16 cellular contexts compared by ENCODE assay signal in genomic region chr22:32676196-32676595, GRCh38.
"Had no signal": no experiment of that assay in that cellular context is flagged by ENCODE, and none has a peak within 500 bp of the region (broad histone marks: within the 10 kb centered on the region; RNA-seq: fewer than 3 reads in every experiment).

No MANE protein-coding gene starts in this region.

- H3K36me3 ChIP-seq: breast epithelium, lower lobe of right lung, neural progenitor cell, ovary had no signal

- H3K4me2 ChIP-seq: neural progenitor cell had no signal

- H3K4me1 Mint-ChIP-seq: endodermal cell, neural progenitor cell had no signal

- H3K9ac ChIP-seq: neural progenitor cell had no signal

- H3K9me3 Mint-ChIP-seq: endodermal cell, neural progenitor cell had no signal

- DNase-seq: activated naive CD4-positive, alpha-beta T cell; activated T-cell treated with anti-CD3 and anti-CD28 coated beads for 4 hours; aorta; dorsolateral prefrontal cortex; lower lobe of right lung; ovary; stimulated activated CD4-positive, alpha-beta T cell treated with anti-CD3 and anti-CD28 coated beads, Interleukin-2, amount 100 ng/mL, for 48 hours; stimulated activated naive B cell treated with anti-CD40 and anti-IgM and Interleukin-4, amounts not matched to agents 10 μg/mL and 1 μg/mL and 100 μg/mL, for 72 hours; T-helper 1 cell; T1000 had no signal

- H3K36me3 Mint-ChIP-seq: neural progenitor cell; stimulated activated naive B cell treated with anti-CD40 and anti-IgM and Interleukin-4, amounts not matched to agents 10 μg/mL and 1 μg/mL and 100 μg/mL, for 72 hours; type B pancreatic cell had no signal

- H3K27me3 ChIP-seq: dorsolateral prefrontal cortex, neural progenitor cell, ovary had no signal

- ATAC-seq: activated CD4-positive, CD25-positive, alpha-beta regulatory T cell treated with anti-CD3 and anti-CD28 coated beads, Interleukin-2, amount 50 U/mL, for 24 hours had no signal

- H3K9me3 ChIP-seq: breast epithelium, lower lobe of right lung, ovary had no signal

- H3K4me3 ChIP-seq: breast epithelium, dorsolateral prefrontal cortex, lower lobe of right lung, neural progenitor cell, ovary, SK-N-MC had no signal

- H3K4me1 ChIP-seq: neural progenitor cell had no signal

- H2AFZ ChIP-seq: neural progenitor cell had no signal

- H3K4me3 Mint-ChIP-seq: endodermal cell; neural progenitor cell; stimulated activated naive B cell treated with anti-CD40 and anti-IgM and Interleukin-4, amounts not matched to agents 10 μg/mL and 1 μg/mL and 100 μg/mL, for 72 hours; type B pancreatic cell had no signal

- H3K27ac ChIP-seq: breast epithelium, dorsolateral prefrontal cortex, lower lobe of right lung, neural progenitor cell, ovary, SK-N-MC had no signal

- H3K27ac Mint-ChIP-seq: endodermal cell; neural progenitor cell; stimulated activated naive B cell treated with anti-CD40 and anti-IgM and Interleukin-4, amounts not matched to agents 10 μg/mL and 1 μg/mL and 100 μg/mL, for 72 hours; type B pancreatic cell had no signal
